In genomic region chr10:99394256-99394655, GRCh38 we compare ENCODE assay signal across 16 cellular contexts. TPM values are rescaled to one million over a fixed set of nuclear protein-coding genes. Genes with fewer than 3 reads are reported as not detected.
DNase-seq lines count a peak whose midpoint lies in the region; ATAC-seq, FAIRE-seq and TF ChIP-seq lines count a peak whose summit lies in the region.
"Had no signal": no experiment of that assay in that cellular context is flagged by ENCODE, and none has a peak within 500 bp of the region (broad histone marks: within the 10 kb centered on the region; RNA-seq: fewer than 3 reads in every experiment).

No MANE protein-coding gene starts in this region.

- CTCF ChIA-PET in HepG2 (lab: Yijun Ruan, JAX; ENCODE audit: low intra/inter-chr PET ratio, low total read pairs): no interaction called here
- CTCF ChIA-PET in activated CD8-positive, alpha-beta T cell treated with anti-CD3 and anti-CD28 coated beads, Interleukin-2, amount 10 ng/mL, durations not matched to agents 7 days and 5 days (lab: Charles Lee): interaction anchor here (1.4 to 4.0 kb wide), 3 partner anchors 41 to 317 kb away, joined by 3 to 19 read pairs (median 15); no protein-coding TSS in a partner anchor

- H3K9me3 ChIP-seq in HepG2 (ENCODE audit: low read length) (no peaks in the 10 kb centered on the region), right lobe of liver (no peaks in the 10 kb centered on the region), OCI-LY3 (ENCODE audit: insufficient read depth, low read length) (no peaks in the 10 kb centered on the region), Karpas-422 (ENCODE audit: low read length) (no peaks in the 10 kb centered on the region)

- no peak for DNase-seq in HepG2 (ENCODE audit: low spot score)
- no peak for DNase-seq in right lobe of liver
- no peak for DNase-seq in epithelial cell of prostate (ENCODE audit: low read depth, low spot score)
- no peak for DNase-seq in Karpas-422
- no peak for DNase-seq in activated CD8-positive, alpha-beta T cell treated with anti-CD3 and anti-CD28 coated beads, Interleukin-2, amount 10 ng/mL, durations not matched to agents 7 days and 5 days
- DNase-seq in HuH-7 (ENCODE audit: low spot score): no peak
- DNase-seq: activated CD4-positive, alpha-beta memory T cell treated with anti-CD3 and anti-CD28 coated beads for 36 hours; aorta; NCI-H1436 treated with DMSO at 0.1 percent for 48 hours; nephron progenitor cell; right cardiac atrium; stimulated activated CD4-positive, alpha-beta T cell treated with anti-CD3 and anti-CD28 coated beads, Interleukin-2, amount 100 ng/mL, for 48 hours had no signal

- TF ChIP-seq CTCF in HepG2 (CRISPR knock-in tag; IDR thresholded peaks at IDR 0.05) (no peak), right lobe of liver (IDR thresholded peaks at IDR 0.05) (no peak), OCI-LY3 (IDR thresholded peaks at IDR 0.05; ENCODE audit: low read depth, low read length) (no peak)

- H3K9ac ChIP-seq in HepG2 (ENCODE audit: insufficient read depth, low read depth, low read length): no peak overlapping the region
- H3K9ac ChIP-seq in OCI-LY3 (ENCODE audit: low read length): no peak overlapping the region
- H3K9ac ChIP-seq in Karpas-422 (ENCODE audit: low read length): no peak overlapping the region

- H3K36me3 ChIP-seq in HepG2 (replicated peaks in 1 of 2; ENCODE audit: control insufficient read depth in 1 of 2, insufficient read depth in 2 of 2, low read length in 2 of 2): peaks cover 10 to 25% of the 10 kb centered on the region in 2 experiments
- H3K36me3 ChIP-seq in right lobe of liver: peaks cover 0 to 28% (median 9%) of the 10 kb centered on the region in 4 donors
- H3K36me3 ChIP-seq in OCI-LY3 (replicated peaks; ENCODE audit: low read depth, low read length): no peaks in the 10 kb centered on the region
- no peaks in the 10 kb centered on the region for H3K36me3 ChIP-seq in Karpas-422 (ENCODE audit: insufficient read depth, low read length)

- peaks cover 12% of the 10 kb centered on the region for H3K4me1 Mint-ChIP-seq in activated CD8-positive, alpha-beta T cell treated with anti-CD3 and anti-CD28 coated beads, Interleukin-2, amount 10 ng/mL, durations not matched to agents 7 days and 5 days (ENCODE audit: low read depth)
- H3K4me1 Mint-ChIP-seq: activated T-helper 17 cell treated with anti-CD3 and anti-CD28 coated beads, Interleukin-2, amount 50 U/mL, for 72 hours had no signal

- in situ Hi-C loops in HepG2 (cut with HindIII; ENCODE audit: extremely low pct_ligation_motif_present, low pct_unique_long_range_greater_than_20kb): loop anchor here (5.0 kb wide), 3 partner anchors 38 to 218 kb away; partner anchors contain the start of gene GOT1

- H3K79me2 ChIP-seq in HepG2 (ENCODE audit: insufficient read depth, low read length): no peaks in the 10 kb centered on the region
- no peaks in the 10 kb centered on the region for H3K79me2 ChIP-seq in OCI-LY3 (ENCODE audit: low read length)
- H3K79me2 ChIP-seq in Karpas-422 (ENCODE audit: low read length): no peaks in the 10 kb centered on the region

- H4K20me1 ChIP-seq in HepG2 (ENCODE audit: insufficient read depth, low read length) (no peaks in the 10 kb centered on the region), OCI-LY3 (ENCODE audit: insufficient read depth, low read length) (no peaks in the 10 kb centered on the region), Karpas-422 (ENCODE audit: insufficient read depth, low read depth, low read length) (no peaks in the 10 kb centered on the region)

- no peak for ATAC-seq in HepG2
- ATAC-seq in right lobe of liver: no peak
- ATAC-seq in activated CD8-positive, alpha-beta T cell treated with anti-CD3 and anti-CD28 coated beads, Interleukin-2, amount 10 ng/mL, durations not matched to agents 7 days and 5 days: no peak
- ATAC-seq in GM18505 (IDR thresholded peaks at IDR 0.05; ENCODE audit: unreplicated experiment): no peak
- ATAC-seq: activated T-helper 17 cell treated with anti-CD3 and anti-CD28 coated beads, Interleukin-2, amount 50 U/mL, for 72 hours had no signal

- POLR2A ChIA-PET in HepG2 (lab: Yijun Ruan, JAX): interaction anchor here (3.5 kb wide), 1 partner anchor 37 kb away, joined by 16 read pairs; the partner anchor contains the start of gene GOT1
- POLR2A ChIA-PET in activated CD8-positive, alpha-beta T cell treated with anti-CD3 and anti-CD28 coated beads, Interleukin-2, amount 10 ng/mL, durations not matched to agents 7 days and 5 days (lab: Charles Lee): no interaction called here

- H3K4me3 Mint-ChIP-seq in activated CD8-positive, alpha-beta T cell treated with anti-CD3 and anti-CD28 coated beads, Interleukin-2, amount 10 ng/mL, durations not matched to agents 7 days and 5 days: no peak overlapping the region
- H3K4me3 Mint-ChIP-seq: activated CD4-positive, alpha-beta memory T cell treated with anti-CD3 and anti-CD28 coated beads for 36 hours; activated T-helper 17 cell treated with anti-CD3 and anti-CD28 coated beads, Interleukin-2, amount 50 U/mL, for 72 hours; IgD-negative memory B cell; nephron progenitor cell had no signal

- peaks cover 75% of the 10 kb centered on the region for H3K4me1 ChIP-seq in HepG2 (ENCODE audit: insufficient read depth, low read length)
- peaks cover 0 to 33% (median 13%) of the 10 kb centered on the region in 4 donors for H3K4me1 ChIP-seq in right lobe of liver
- peaks cover 16% of the 10 kb centered on the region for H3K4me1 ChIP-seq in OCI-LY3 (ENCODE audit: low read length)
- H3K4me1 ChIP-seq in Karpas-422 (ENCODE audit: low read length): no peaks in the 10 kb centered on the region

- intact Hi-C loops in HepG2 (cut with micrococcal nuclease; ENCODE audit: unreplicated experiment) (no loop called here), right lobe of liver (cut with DNase I) (loop anchor here in 1 of 2 donors (10.0 kb wide), 1 partner anchor 221 kb away; no protein-coding TSS in a partner anchor)

- H3K27ac ChIP-seq in HepG2 (ENCODE audit: extremely low read length, insufficient read depth, low read length): no peak overlapping the region
- peak overlapping the region in 1 of 3 donors; percentile 68 for H3K27ac ChIP-seq in right lobe of liver
- no peak overlapping the region for H3K27ac ChIP-seq in OCI-LY3 (ENCODE audit: low read length)
- peak overlapping the region; percentile 84 for H3K27ac ChIP-seq in epithelial cell of prostate
- no peak overlapping the region for H3K27ac ChIP-seq in Karpas-422 (ENCODE audit: low read length)

- H3K36me3 Mint-ChIP-seq in activated CD8-positive, alpha-beta T cell treated with anti-CD3 and anti-CD28 coated beads, Interleukin-2, amount 10 ng/mL, durations not matched to agents 7 days and 5 days (ENCODE audit: low read depth): peaks cover 10% of the 10 kb centered on the region
- H3K36me3 Mint-ChIP-seq: IgD-negative memory B cell had no signal

- H3K4me3 ChIP-seq in HepG2 (replicated peaks in 1 of 3; ENCODE audit: insufficient read depth in 1 of 3, low read depth in 2 of 3, low read length in 3 of 3): no peak overlapping the region
- H3K4me3 ChIP-seq in right lobe of liver: no peak overlapping the region
- no peak overlapping the region for H3K4me3 ChIP-seq in OCI-LY3 (ENCODE audit: low read length)
- H3K4me3 ChIP-seq in Karpas-422 (ENCODE audit: low read length): no peak overlapping the region

- H3K27ac Mint-ChIP-seq in activated CD8-positive, alpha-beta T cell treated with anti-CD3 and anti-CD28 coated beads, Interleukin-2, amount 10 ng/mL, durations not matched to agents 7 days and 5 days: no peak overlapping the region
- H3K27ac Mint-ChIP-seq: activated CD4-positive, alpha-beta memory T cell treated with anti-CD3 and anti-CD28 coated beads for 36 hours; activated T-helper 17 cell treated with anti-CD3 and anti-CD28 coated beads, Interleukin-2, amount 50 U/mL, for 72 hours; nephron progenitor cell had no signal

- H3K27me3 Mint-ChIP-seq in activated CD8-positive, alpha-beta T cell treated with anti-CD3 and anti-CD28 coated beads, Interleukin-2, amount 10 ng/mL, durations not matched to agents 7 days and 5 days (ENCODE audit: low read depth): peaks cover 2% of the 10 kb centered on the region
- H3K27me3 Mint-ChIP-seq: activated CD4-positive, alpha-beta memory T cell treated with anti-CD3 and anti-CD28 coated beads for 36 hours; activated T-helper 17 cell treated with anti-CD3 and anti-CD28 coated beads, Interleukin-2, amount 50 U/mL, for 72 hours; IgD-negative memory B cell had no signal

- TF ChIP-seq EP300 in HepG2 (IDR thresholded peaks at IDR 0.05; ENCODE audit: low read depth in 2 of 2, low read length in 2 of 2) (no peak), HepG2 (CRISPR knock-in tag; IDR thresholded peaks at IDR 0.05; ENCODE audit: borderline replicate concordance) (no peak)

- no peak for TF ChIP-seq RAD21 in HepG2 (CRISPR knock-in tag; IDR thresholded peaks at IDR 0.05)

- no peaks in the 10 kb centered on the region for H3K9me3 Mint-ChIP-seq in activated CD8-positive, alpha-beta T cell treated with anti-CD3 and anti-CD28 coated beads, Interleukin-2, amount 10 ng/mL, durations not matched to agents 7 days and 5 days (ENCODE audit: insufficient read depth)
- H3K9me3 Mint-ChIP-seq: activated CD4-positive, alpha-beta memory T cell treated with anti-CD3 and anti-CD28 coated beads for 36 hours; activated T-helper 17 cell treated with anti-CD3 and anti-CD28 coated beads, Interleukin-2, amount 50 U/mL, for 72 hours; IgD-negative memory B cell; nephron progenitor cell had no signal

- TF ChIP-seq POLR2A in HepG2 (IDR thresholded peaks at IDR 0.05; ENCODE audit: insufficient read depth in 1 of 2, low read depth in 2 of 2, low read length in 2 of 2) (no peak), right lobe of liver (IDR thresholded peaks at IDR 0.05) (no peak), GM18505 (IDR thresholded peaks at IDR 0.05; ENCODE audit: borderline replicate concordance, extremely low read depth, insufficient read depth, insufficient read length) (no peak)

- H2AFZ ChIP-seq in HepG2 (ENCODE audit: low read length) (no peak overlapping the region), OCI-LY3 (ENCODE audit: low read depth, low read length) (no peak overlapping the region), Karpas-422 (ENCODE audit: low read length) (no peak overlapping the region)

- FAIRE-seq in HepG2 (lab: Jason Lieb, UNC): no peak

- WGBS in HepG2 (ENCODE audit: low lambda C conversion rate): 97% methylated on average over 8 of the region's 8 CpGs
- WGBS in right lobe of liver (ENCODE audit: insufficient coverage, low coverage, low lambda C conversion rate, missing lambda C conversion rate): 69% methylated on average over 7 of the region's 8 CpGs

- H3K9me2 ChIP-seq in Karpas-422 (replicated peaks; ENCODE audit: insufficient read depth, low read length): no peaks in the 10 kb centered on the region

- no TSS peak for BruUV-seq in HepG2 (replicated peaks; lab: Mats Ljungman, UMichigan)

- H3K4me2 ChIP-seq in HepG2 (ENCODE audit: low read depth, low read length) (no peak overlapping the region), OCI-LY3 (ENCODE audit: low read length) (peak overlapping the region; percentile 15; the same call in 1 of the 2 replicates), Karpas-422 (ENCODE audit: low read depth, low read length, poor library complexity, severe bottlenecking) (no peak overlapping the region)

- H3K27me3 ChIP-seq in HepG2 (ENCODE audit: control insufficient read depth in 1 of 2, insufficient read depth in 2 of 2, low read length in 2 of 2) (no peaks in the 10 kb centered on the region), right lobe of liver (no peaks in the 10 kb centered on the region), OCI-LY3 (ENCODE audit: low read depth, low read length) (no peaks in the 10 kb centered on the region), Karpas-422 (ENCODE audit: low read length) (no peaks in the 10 kb centered on the region)

RNA-seq across cellular contexts. Expression of gene GOT1, which starts 36.2 kb away (rescaled TPM):
- total RNA-seq in HepG2 (2016; rRNA removed; fragmentation: Illumina TruSeq; extraction: Trizol) (102 and 138 TPM in 2 replicates), right lobe of liver (100 to 1,000 TPM; 118 to 356 (median 173) TPM)
- 28.5 and 30.6 TPM in 2 replicates for total RNA-seq in HepG2 (2016; cell fraction: cytosol; rRNA removed; fragmentation: Illumina TruSeq; extraction: Trizol; ENCODE audit: low read depth)
- 105 and 133 TPM in 2 replicates for total RNA-seq in HepG2 (2016; cell fraction: insoluble cytoplasmic fraction; rRNA removed; fragmentation: Illumina TruSeq; extraction: Trizol)
- total RNA-seq in HepG2 (2016; cell fraction: membrane; rRNA removed; fragmentation: Illumina TruSeq; extraction: Trizol): 30.1 and 35.1 TPM in 2 replicates
- total RNA-seq in HepG2 (2016; cell fraction: nucleus; rRNA removed; fragmentation: Illumina TruSeq; extraction: Trizol): 41.3 and 49.6 TPM in 2 replicates
- 81.2 and 108 TPM in 2 replicates for polyA plus RNA-seq in HepG2 (2011; rRNA removed)
- 60.2 and 68.1 TPM in 2 replicates for polyA plus RNA-seq in HepG2 (2011; cell fraction: cytosol; rRNA removed)
- polyA plus RNA-seq in HepG2 (2011; cell fraction: nucleus; rRNA removed): 40.4 and 52.4 TPM in 2 replicates
- polyA plus RNA-seq in HepG2 (2012): 92.4 and 114 TPM in 2 replicates
- 18.3 and 21.0 TPM in 2 replicates for polyA plus RNA-seq in HepG2 (2016; cell fraction: cytosol; fragmentation: Illumina TruSeq; extraction: Trizol; ENCODE audit: low read depth)
- polyA plus RNA-seq in HepG2 (2016; cell fraction: insoluble cytoplasmic fraction; fragmentation: Illumina TruSeq; extraction: Trizol; ENCODE audit: low read depth): 135 and 142 TPM in 2 replicates
- 21.5 and 28.1 TPM in 2 replicates for polyA plus RNA-seq in HepG2 (2016; cell fraction: membrane; fragmentation: Illumina TruSeq; extraction: Trizol; ENCODE audit: low read depth)
- 59.9 and 72.8 TPM in 2 replicates for polyA plus RNA-seq in HepG2 (2016; cell fraction: nucleus; fragmentation: Illumina TruSeq; extraction: Trizol; ENCODE audit: insufficient read depth, low read depth)
- polyA minus RNA-seq in HepG2 (2011; rRNA and poly(A)+ RNA removed; ENCODE audit: low replicate concordance): 39.6 and 69.8 TPM in 2 replicates
- 71.8 and 90.7 TPM in 2 replicates for polyA minus RNA-seq in HepG2 (2011; cell fraction: cytosol; rRNA and poly(A)+ RNA removed)
- 41.1 and 59.3 TPM in 2 replicates for polyA minus RNA-seq in HepG2 (2011; cell fraction: nucleus; rRNA and poly(A)+ RNA removed)
- 34.1 and 54.7 TPM in 2 replicates for total RNA-seq in Karpas-422 (2014; rRNA removed; shearing (Covaris generic); ENCODE audit: low replicate concordance)
- 10 to 100 TPM; 31.2 to 37.1 TPM for total RNA-seq in activated CD8-positive, alpha-beta T cell treated with anti-CD3 and anti-CD28 coated beads, Interleukin-2, amount 10 ng/mL, durations not matched to agents 7 days and 5 days
